Comparison of ENCODE assay signal across 11 cellular contexts in the genomic region with DNA sequence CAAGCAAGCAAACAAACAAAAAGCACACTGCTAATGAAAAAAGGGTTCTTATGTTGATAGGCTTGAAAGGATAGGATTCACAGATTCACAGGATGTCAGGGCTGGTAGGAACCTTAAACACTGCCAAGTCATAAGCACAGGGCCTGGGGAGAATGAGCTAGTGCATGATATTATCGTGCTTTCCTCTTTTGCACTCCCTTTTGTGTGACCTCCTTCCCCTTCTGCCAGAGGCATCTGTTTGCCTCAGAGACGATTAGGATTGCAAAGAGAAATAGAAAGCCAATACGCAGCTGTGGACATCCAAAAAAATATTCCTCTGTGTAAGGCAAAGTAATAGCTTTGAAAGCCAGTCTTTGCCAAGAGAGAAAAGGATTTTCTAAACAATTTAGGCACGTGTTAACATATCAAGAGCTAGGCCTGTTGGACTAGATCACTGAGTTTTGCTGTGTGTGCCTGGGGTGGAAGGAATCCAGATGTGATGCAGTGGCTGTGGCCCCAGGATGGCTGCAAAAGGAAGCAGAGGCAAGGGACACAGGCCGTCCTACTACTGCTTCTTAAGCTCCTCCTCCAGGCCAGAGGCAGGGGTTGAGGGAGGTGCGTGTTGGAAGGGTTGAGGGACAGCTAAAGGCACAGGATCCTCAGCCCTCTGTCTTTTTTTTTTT. TPM values are rescaled to one million over a fixed set of nuclear protein-coding genes. Genes with fewer than 3 reads are reported as not detected.
A peak's percentile ranks its signal among the peaks of the same experiment; 100 is the strongest.
DNase-seq lines count a peak whose midpoint lies in the region; ATAC-seq and TF ChIP-seq lines count a peak whose summit lies in the region.
"Had no signal": no experiment of that assay in that cellular context is flagged by ENCODE, and none has a peak within 500 bp of the region (broad histone marks: within the 10 kb centered on the region; RNA-seq: fewer than 3 reads in every experiment).

No MANE protein-coding gene starts in this region.

- H3K27me3 ChIP-seq in BE2C: no peaks in the 10 kb centered on the region
- no peaks in the 10 kb centered on the region for H3K27me3 ChIP-seq in esophagus (ENCODE audit: control insufficient read depth in 1 of 2, insufficient read depth in 2 of 2, low read length in 2 of 2)
- no peaks in the 10 kb centered on the region for H3K27me3 ChIP-seq in mucosa of rectum (ENCODE audit: control insufficient read depth in 2 of 2, insufficient read depth in 2 of 2, low read length in 2 of 2)
- no peaks in the 10 kb centered on the region for H3K27me3 ChIP-seq in Peyer's patch
- H3K27me3 ChIP-seq: cardiac muscle cell had no signal

- no peak for TF ChIP-seq CTCF in BE2C (IDR thresholded peaks at IDR 0.05; ENCODE audit: low read depth, low read length)
- no peak for TF ChIP-seq CTCF in Peyer's patch (IDR thresholded peaks at IDR 0.05)

- H3K9me3 Mint-ChIP-seq in stimulated activated effector memory CD8-positive, alpha-beta T cell treated with anti-CD3 and anti-CD28 coated beads, Interleukin-12 subunit alpha, Interleukin-12 subunit beta, amount 100 ng/mL, for 72 hours: no peaks in the 10 kb centered on the region

- ATAC-seq in stimulated activated effector memory CD8-positive, alpha-beta T cell treated with anti-CD3 and anti-CD28 coated beads, Interleukin-12 subunit alpha, Interleukin-12 subunit beta, amount 100 ng/mL, for 72 hours: no peak
- ATAC-seq: activated CD4-positive, alpha-beta T cell treated with anti-CD3 and anti-CD28 coated beads for 36 hours had no signal

- peaks cover 7% of the 10 kb centered on the region for H3K4me1 Mint-ChIP-seq in stimulated activated effector memory CD8-positive, alpha-beta T cell treated with anti-CD3 and anti-CD28 coated beads, Interleukin-12 subunit alpha, Interleukin-12 subunit beta, amount 100 ng/mL, for 72 hours

- peaks cover 17% of the 10 kb centered on the region for H3K36me3 Mint-ChIP-seq in stimulated activated effector memory CD8-positive, alpha-beta T cell treated with anti-CD3 and anti-CD28 coated beads, Interleukin-12 subunit alpha, Interleukin-12 subunit beta, amount 100 ng/mL, for 72 hours

- H3K27ac ChIP-seq in esophagus (ENCODE audit: low read depth in 2 of 2, low read length in 1 of 2) (peak overlapping the region; percentile 26 to 34), mucosa of rectum (ENCODE audit: low read depth in 2 of 2, low read length in 2 of 2) (peak overlapping the region; percentile 59 to 63), Peyer's patch (peak overlapping the region in 2 of 4 donors; percentile 62)
- H3K27ac ChIP-seq: cardiac muscle cell had no signal

- H3K9me3 ChIP-seq in BE2C (no peaks in the 10 kb centered on the region), esophagus (ENCODE audit: control insufficient read depth in 2 of 2, insufficient read depth in 1 of 2, low read depth in 1 of 2, low read length in 1 of 2) (no peaks in the 10 kb centered on the region), mucosa of rectum (ENCODE audit: control insufficient read depth in 2 of 2, low read length in 2 of 2) (no peaks in the 10 kb centered on the region), Peyer's patch (peaks cover 0 to 6% (median 0%) of the 10 kb centered on the region in 4 donors)

- DNase-seq in BE2C (peak; percentile 60), NCI-H2171 treated with DMSO at 0.1 percent for 48 hours (lab: John Stamatoyannopoulos, UW) (peak; percentile 76), NCI-H82 treated with DMSO at 0.1 percent for 48 hours (lab: John Stamatoyannopoulos, UW; ENCODE audit: unreplicated experiment) (no peak), NK-92 (lab: John Stamatoyannopoulos, UW; ENCODE audit: unreplicated experiment) (no peak), Peyer's patch (no peak)
- no peak for DNase-seq in stimulated activated effector memory CD8-positive, alpha-beta T cell treated with anti-CD3 and anti-CD28 coated beads, Interleukin-12 subunit alpha, Interleukin-12 subunit beta, amount 100 ng/mL, for 72 hours (ENCODE audit: low spot score in 2 of 2)
- DNase-seq: activated CD4-positive, alpha-beta T cell treated with anti-CD3 and anti-CD28 coated beads for 36 hours had no signal

- H3K9ac ChIP-seq in mucosa of rectum (ENCODE audit: low read depth in 1 of 2, low read length in 2 of 2): no peak overlapping the region

- WGBS in esophagus, 2 donors: 29 to 52% methylated on average over 6 of the region's 6 CpGs

- H3K4me1 ChIP-seq in BE2C: peaks cover 17% of the 10 kb centered on the region
- H3K4me1 ChIP-seq in esophagus (ENCODE audit: control insufficient read depth in 2 of 2, insufficient read depth in 2 of 2, low read length in 1 of 2): peaks cover 0 to 2% of the 10 kb centered on the region in 2 donors
- peaks cover 0 to 7% of the 10 kb centered on the region in 2 donors for H3K4me1 ChIP-seq in mucosa of rectum (ENCODE audit: control insufficient read depth in 2 of 2, insufficient read depth in 2 of 2, low read length in 2 of 2)
- peaks cover 0 to 11% (median 0%) of the 10 kb centered on the region in 4 donors for H3K4me1 ChIP-seq in Peyer's patch

- no peak for TF ChIP-seq POLR2A in Peyer's patch (IDR thresholded peaks at IDR 0.05)

- H3K4me3 ChIP-seq in BE2C (ENCODE audit: low read depth, low read length): no peak overlapping the region
- H3K4me3 ChIP-seq in esophagus (ENCODE audit: low read depth in 1 of 2, low read length in 2 of 2): no peak overlapping the region
- H3K4me3 ChIP-seq in mucosa of rectum (ENCODE audit: low read length in 2 of 2): no peak overlapping the region
- no peak overlapping the region for H3K4me3 ChIP-seq in Peyer's patch
- H3K4me3 ChIP-seq: cardiac muscle cell, lung had no signal

- H3K4me3 Mint-ChIP-seq in stimulated activated effector memory CD8-positive, alpha-beta T cell treated with anti-CD3 and anti-CD28 coated beads, Interleukin-12 subunit alpha, Interleukin-12 subunit beta, amount 100 ng/mL, for 72 hours: no peak overlapping the region
- H3K4me3 Mint-ChIP-seq: activated CD4-positive, alpha-beta T cell treated with anti-CD3 and anti-CD28 coated beads for 36 hours had no signal

- no peak overlapping the region for H3K27ac Mint-ChIP-seq in stimulated activated effector memory CD8-positive, alpha-beta T cell treated with anti-CD3 and anti-CD28 coated beads, Interleukin-12 subunit alpha, Interleukin-12 subunit beta, amount 100 ng/mL, for 72 hours
- H3K27ac Mint-ChIP-seq: activated CD4-positive, alpha-beta T cell treated with anti-CD3 and anti-CD28 coated beads for 36 hours had no signal

- no peaks in the 10 kb centered on the region for H3K36me3 ChIP-seq in BE2C
- H3K36me3 ChIP-seq in esophagus (ENCODE audit: control insufficient read depth in 2 of 2, insufficient read depth in 2 of 2, low read length in 1 of 2): no peaks in the 10 kb centered on the region
- H3K36me3 ChIP-seq in mucosa of rectum (ENCODE audit: control insufficient read depth in 2 of 2, insufficient read depth in 2 of 2, low read length in 2 of 2): no peaks in the 10 kb centered on the region
- no peaks in the 10 kb centered on the region for H3K36me3 ChIP-seq in Peyer's patch
- H3K36me3 ChIP-seq: cardiac muscle cell had no signal

RNA-seq across cellular contexts. Expression of a gene that starts 30.6 kb away (rescaled TPM):
- polyA plus RNA-seq in BE2C (2012; ENCODE audit: insufficient read depth, insufficient read length, low read depth): 40.2 TPM
- under 1 TPM; 0.01 to 0.06 TPM for polyA plus RNA-seq in esophagus
- not detected for total RNA-seq in Peyer's patch
- total RNA-seq: activated CD4-positive, alpha-beta T cell treated with anti-CD3 and anti-CD28 coated beads for 36 hours had no signal

Comparison
In these comparisons a context has a peak if more than half of its experiments do, and no peak if none do; other contexts are left out.
1. DNase-seq: peak in BE2C (single experiment) and NCI-H2171 treated with DMSO at 0.1 percent for 48 hours (single experiment); none in NCI-H82 treated with DMSO at 0.1 percent for 48 hours (single experiment), NK-92 (single experiment), Peyer's patch (0 of 3) and stimulated activated effector memory CD8-positive, alpha-beta T cell treated with anti-CD3 and anti-CD28 coated beads, Interleukin-12 subunit alpha, Interleukin-12 subunit beta, amount 100 ng/mL, for 72 hours (0 of 2).